ENCODE assay signal across 25 cellular contexts in genomic region chr2:168752361-168752760, GRCh38. TPM values are rescaled to one million over a fixed set of nuclear protein-coding genes. Genes with fewer than 3 reads are reported as not detected.
DNase-seq lines count a peak whose midpoint lies in the region; ATAC-seq, FAIRE-seq and TF ChIP-seq lines count a peak whose summit lies in the region.
"Had no signal": no experiment of that assay in that cellular context is flagged by ENCODE, and none has a peak within 500 bp of the region (broad histone marks: within the 10 kb centered on the region; RNA-seq: fewer than 3 reads in every experiment).

No MANE protein-coding gene starts in this region.

- no peak for ATAC-seq in T-helper 17 cell
- ATAC-seq in right cardiac atrium, result peak; percentile 33 to 59
- ATAC-seq in pancreas, result peak in 3 of 4 donors; percentile 15 to 64 (median 26)
- ATAC-seq: Panc1 had no signal

- FAIRE-seq in pancreas (lab: Jason Lieb, UNC) (no peak), HTR-8/SVneo (lab: Jason Lieb, UNC) (no peak)
- FAIRE-seq: D721Med, H54 had no signal

- peaks cover 73 to 99% (median 88%) of the 10 kb centered on the region in 4 donors for H3K4me1 Mint-ChIP-seq in CD4-positive, alpha-beta memory T cell
- H3K4me1 Mint-ChIP-seq in T-helper 17 cell, result peaks cover 65% of the 10 kb centered on the region

- H3K9me3 Mint-ChIP-seq in CD4-positive, alpha-beta memory T cell, result peaks cover 0 to 4% (median 0%) of the 10 kb centered on the region in 8 donors
- H3K9me3 Mint-ChIP-seq: HFFc6 had no signal

- no peak for TF ChIP-seq CTCF in pancreas (IDR thresholded peaks at IDR 0.05)
- no peak for TF ChIP-seq CTCF in BE2C (IDR thresholded peaks at IDR 0.05; ENCODE audit: low read depth, low read length)

- intact Hi-C loops in CD4-positive, alpha-beta memory T cell (cut with micrococcal nuclease), result loop anchor here (5.0 to 10.0 kb wide), 2 partner anchors 35 to 268 kb away; no protein-coding TSS in a partner anchor
- intact Hi-C loops in right cardiac atrium (cut with DNase I), result no loop called here
- intact Hi-C loops in pancreas (cut with DNase I), result loop anchor here in 1 of 3 donors (5.0 kb wide), 1 partner anchor 405 kb away; no protein-coding TSS in a partner anchor

- H3K4me3 Mint-ChIP-seq in CD4-positive, alpha-beta memory T cell, result peak overlapping the region in 4 of 8 donors; percentile 8 to 69 (median 33)
- no peak overlapping the region for H3K4me3 Mint-ChIP-seq in T-helper 17 cell
- H3K4me3 Mint-ChIP-seq: HFFc6 had no signal

- H3K27me3 Mint-ChIP-seq in CD4-positive, alpha-beta memory T cell, result no peaks in the 10 kb centered on the region
- H3K27me3 Mint-ChIP-seq in T-helper 17 cell, result no peaks in the 10 kb centered on the region

- peak overlapping the region; percentile 57 to 93 (median 86) for H3K27ac Mint-ChIP-seq in CD4-positive, alpha-beta memory T cell
- H3K27ac Mint-ChIP-seq in T-helper 17 cell, result peak overlapping the region; percentile 92
- H3K27ac Mint-ChIP-seq: HFFc6 had no signal

- no peak overlapping the region for H3K27ac ChIP-seq in CD4-positive, alpha-beta memory T cell (ENCODE audit: low read depth, low read length)
- H3K27ac ChIP-seq in right cardiac atrium (ENCODE audit: low read length), result peak overlapping the region; percentile 42
- H3K27ac ChIP-seq in pancreas, result no peak overlapping the region
- H3K27ac ChIP-seq: BLaER1, SJCRH30 had no signal

- no peak overlapping the region for H3K4me3 ChIP-seq in CD4-positive, alpha-beta memory T cell (ENCODE audit: low read length in 2 of 2)
- no peak overlapping the region for H3K4me3 ChIP-seq in right cardiac atrium (ENCODE audit: low read length)
- no peak overlapping the region for H3K4me3 ChIP-seq in pancreas
- H3K4me3 ChIP-seq in BE2C (ENCODE audit: low read depth, low read length), result no peak overlapping the region
- H3K4me3 ChIP-seq: BLaER1, SJCRH30 had no signal

- H3K36me3 ChIP-seq in CD4-positive, alpha-beta memory T cell (ENCODE audit: insufficient read depth, low read length), result no peaks in the 10 kb centered on the region
- H3K36me3 ChIP-seq in pancreas (no peaks in the 10 kb centered on the region), BE2C (no peaks in the 10 kb centered on the region)
- H3K36me3 ChIP-seq: SJCRH30 had no signal

- CTCF ChIA-PET in CD4-positive, alpha-beta memory T cell (lab: Charles Lee; ENCODE audit: partially characterized antibody), result interaction anchor here (8.4 kb wide), 1 partner anchor 406 kb away, joined by 123 read pairs; no protein-coding TSS in a partner anchor

- no peaks in the 10 kb centered on the region for H3K9me3 ChIP-seq in CD4-positive, alpha-beta memory T cell (ENCODE audit: control insufficient read depth in 1 of 2, low read length in 2 of 2)
- no peaks in the 10 kb centered on the region for H3K9me3 ChIP-seq in T-helper 17 cell (ENCODE audit: control insufficient read depth, low read length, poor library complexity, severe bottlenecking)
- no peaks in the 10 kb centered on the region for H3K9me3 ChIP-seq in right cardiac atrium (ENCODE audit: control insufficient read depth, low read length)
- no peaks in the 10 kb centered on the region for H3K9me3 ChIP-seq in pancreas
- no peaks in the 10 kb centered on the region for H3K9me3 ChIP-seq in BE2C
- H3K9me3 ChIP-seq: BLaER1, SJCRH30 had no signal

- H3K27me3 ChIP-seq in CD4-positive, alpha-beta memory T cell (ENCODE audit: insufficient read depth, low read length), result no peaks in the 10 kb centered on the region
- H3K27me3 ChIP-seq in right cardiac atrium (ENCODE audit: control insufficient read depth, insufficient read depth) (no peaks in the 10 kb centered on the region), pancreas (no peaks in the 10 kb centered on the region), BE2C (no peaks in the 10 kb centered on the region)
- H3K27me3 ChIP-seq: BLaER1, SJCRH30 had no signal

- DNase-seq in CD4-positive, alpha-beta memory T cell, result no peak
- no peak for DNase-seq in T-helper 17 cell
- no peak for DNase-seq in right cardiac atrium
- no peak for DNase-seq in pancreas
- DNase-seq in AG08396 (ENCODE audit: low spot score), result no peak
- DNase-seq in BE2C, result no peak
- no peak for DNase-seq in HTR-8/SVneo (ENCODE audit: insufficient read length, low spot score)
- DNase-seq: DMS53; GDM1; HFFc6; Karpas-422; MV-4-11; NCI-H1105 treated with DMSO at 0.1 percent for 48 hours; NCI-H2081; NCI-H2171; NCI-H345; NCI-H524; NCI-H774; NK-92 treated with Interleukin-12 subunit alpha and Interleukin-12 subunit beta, amount 100 ng/mL, for 24 hours; SJCRH30 had no signal

- H3K4me1 ChIP-seq in CD4-positive, alpha-beta memory T cell (ENCODE audit: insufficient read depth, low read length), result peaks cover 91% of the 10 kb centered on the region
- peaks cover 6% of the 10 kb centered on the region for H3K4me1 ChIP-seq in right cardiac atrium (ENCODE audit: control insufficient read depth, insufficient read depth, low read length)
- H3K4me1 ChIP-seq in pancreas, result no peaks in the 10 kb centered on the region
- no peaks in the 10 kb centered on the region; the same call in 1 of the 2 replicates for H3K4me1 ChIP-seq in BE2C

- POLR2A ChIA-PET in CD4-positive, alpha-beta memory T cell (lab: Charles Lee; ENCODE audit: partially characterized antibody), result no interaction called here

- 73% methylated on average over 8 of the region's 8 CpGs for WGBS in right cardiac atrium
- 94 to 96% methylated on average over 8 of the region's 8 CpGs for WGBS in pancreas, 2 donors

- H3K36me3 Mint-ChIP-seq in CD4-positive, alpha-beta memory T cell, result peaks cover 0 to 11% of the 10 kb centered on the region in 2 donors
- no peaks in the 10 kb centered on the region for H3K36me3 Mint-ChIP-seq in T-helper 17 cell (ENCODE audit: low read depth)

RNA-seq across cellular contexts. Expression of gene NOSTRIN, which starts 50.1 kb away (rescaled TPM):
- total RNA-seq in CD4-positive, alpha-beta memory T cell, result not detected
- not detected for polyA plus RNA-seq in CD4-positive, alpha-beta memory T cell
- total RNA-seq in T-helper 17 cell (not detected), right cardiac atrium (10 to 100 TPM; 21.2 to 33.2 (median 24.9) TPM), pancreas (10 to 100 TPM; 14.4 to 31.1 (median 21.5) TPM)
- polyA plus RNA-seq in right cardiac atrium (31.8 TPM), pancreas (10 to 100 TPM; 29.6 to 67.3 TPM)
- not detected for polyA plus RNA-seq in BE2C (2012; ENCODE audit: insufficient read depth, insufficient read length, low read depth)
- total RNA-seq: A673, HFFc6 had no signal

Comparison
In these comparisons a context has a peak if more than half of its experiments do, and no peak if none do; other contexts are left out.
1. RNA of gene NOSTRIN, which starts 50.1 kb away (total RNA-seq): 21.2 to 33.2 TPM in right cardiac atrium and 14.4 to 31.1 TPM in pancreas; not detected in T-helper 17 cell and not detected in CD4-positive, alpha-beta memory T cell; every median in the first group is over 10 times any median in the second.